ENCODE assay signal across 8 cellular contexts in the genomic region with DNA sequence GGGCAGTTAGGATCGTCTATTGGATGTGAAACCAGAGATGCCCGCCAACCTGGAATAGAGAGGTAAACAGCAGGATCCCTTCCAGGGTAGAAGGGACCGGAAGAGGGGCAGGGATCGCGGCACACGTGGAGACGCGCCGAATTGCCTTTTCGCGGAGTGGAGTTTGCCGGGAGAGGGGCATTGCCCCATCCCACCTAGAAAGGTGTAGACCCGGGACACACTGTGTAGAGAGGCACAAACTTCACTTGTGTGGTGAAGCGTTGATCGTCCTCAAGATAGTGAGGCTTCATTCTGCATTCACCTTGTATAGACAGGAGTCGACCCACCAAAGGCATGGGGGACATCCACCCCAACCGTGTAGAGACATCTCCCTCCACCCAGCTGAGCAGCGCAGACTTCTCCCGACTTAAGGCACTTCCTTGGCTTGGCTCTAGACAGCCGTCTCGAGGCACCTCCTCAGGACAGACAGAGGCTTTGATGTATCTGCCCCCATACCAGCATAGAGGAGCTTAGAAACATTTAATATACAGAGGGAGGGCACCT. TPM values are rescaled to one million over a fixed set of nuclear protein-coding genes. Genes with fewer than 3 reads are reported as not detected.
DNase-seq lines count a peak whose midpoint lies in the region; ATAC-seq and TF ChIP-seq lines count a peak whose summit lies in the region.

No MANE protein-coding gene starts in this region.

- H3K27me3 Mint-ChIP-seq in activated CD4-positive, alpha-beta T cell treated with anti-CD3 and anti-CD28 coated beads, Interleukin-2, amount 10 ng/mL, durations not matched to agents 7 days and 5 days = no peaks in the 10 kb centered on the region
- peaks cover 4% of the 10 kb centered on the region for H3K27me3 Mint-ChIP-seq in glutamatergic neuron (ENCODE audit: unreplicated experiment)

- H3K4me3 Mint-ChIP-seq in activated CD4-positive, alpha-beta T cell treated with anti-CD3 and anti-CD28 coated beads, Interleukin-2, amount 10 ng/mL, durations not matched to agents 7 days and 5 days = peak overlapping the region; percentile 93
- peak overlapping the region; percentile 90 for H3K4me3 Mint-ChIP-seq in glutamatergic neuron (ENCODE audit: unreplicated experiment)

- peaks cover 11% of the 10 kb centered on the region for H3K9me3 Mint-ChIP-seq in activated CD4-positive, alpha-beta T cell treated with anti-CD3 and anti-CD28 coated beads, Interleukin-2, amount 10 ng/mL, durations not matched to agents 7 days and 5 days
- peaks cover 3% of the 10 kb centered on the region for H3K9me3 Mint-ChIP-seq in glutamatergic neuron (ENCODE audit: unreplicated experiment)

- DNase-seq in activated naive CD4-positive, alpha-beta T cell treated with Interleukin-2 at 50 U/mL for 16 hours = peak; percentile 8
- no peak for DNase-seq in activated naive CD4-positive, alpha-beta T cell (lab: John Stamatoyannopoulos, UW)
- DNase-seq in activated CD4-positive, alpha-beta T cell treated with anti-CD3 and anti-CD28 coated beads, Interleukin-2, amount 10 ng/mL, durations not matched to agents 7 days and 5 days = peak; percentile 8
- DNase-seq in glutamatergic neuron (no peak), retinal pigment epithelial cell (ENCODE audit: low read depth) (no peak), NCI-H510A treated with DMSO at 0.1 percent for 48 hours (lab: John Stamatoyannopoulos, UW) (no peak), GM20000 (ENCODE audit: low spot score) (no peak)

- H3K4me3 ChIP-seq in retinal pigment epithelial cell (ENCODE audit: low read length) = peak overlapping the region; percentile 91

- TF ChIP-seq CTCF in glutamatergic neuron (IDR thresholded peaks at IDR 0.05; ENCODE audit: partially characterized antibody, unreplicated experiment) = no peak
- TF ChIP-seq CTCF in retinal pigment epithelial cell (conservative IDR thresholded peaks at IDR 0.05; ENCODE audit: low read depth, low read length) = no peak
- no peak for TF ChIP-seq CTCF in GM20000 (IDR thresholded peaks at IDR 0.05; ENCODE audit: extremely low read depth, missing control alignments)

- H3K27ac Mint-ChIP-seq in activated CD4-positive, alpha-beta T cell treated with anti-CD3 and anti-CD28 coated beads, Interleukin-2, amount 10 ng/mL, durations not matched to agents 7 days and 5 days = peak overlapping the region; percentile 97
- peak overlapping the region; percentile 43 for H3K27ac Mint-ChIP-seq in glutamatergic neuron (ENCODE audit: unreplicated experiment)

- POLR2A ChIA-PET in activated CD4-positive, alpha-beta T cell treated with anti-CD3 and anti-CD28 coated beads, Interleukin-2, amount 10 ng/mL, durations not matched to agents 7 days and 5 days (lab: Charles Lee) = no interaction called here

- peaks cover 36% of the 10 kb centered on the region for H3K4me1 Mint-ChIP-seq in activated CD4-positive, alpha-beta T cell treated with anti-CD3 and anti-CD28 coated beads, Interleukin-2, amount 10 ng/mL, durations not matched to agents 7 days and 5 days
- peaks cover 6% of the 10 kb centered on the region for H3K4me1 Mint-ChIP-seq in glutamatergic neuron (ENCODE audit: low read depth, unreplicated experiment)

- ATAC-seq in HG03097 (IDR thresholded peaks at IDR 0.05; ENCODE audit: low FRiP score, unreplicated experiment) = peak; percentile 31

- CTCF ChIA-PET in activated CD4-positive, alpha-beta T cell treated with anti-CD3 and anti-CD28 coated beads, Interleukin-2, amount 10 ng/mL, durations not matched to agents 7 days and 5 days (lab: Charles Lee) = interaction anchor here (1.6 kb wide), 1 partner anchor 11 kb away, joined by 4 read pairs; no protein-coding TSS in a partner anchor

- peaks cover 39% of the 10 kb centered on the region for H3K36me3 Mint-ChIP-seq in activated CD4-positive, alpha-beta T cell treated with anti-CD3 and anti-CD28 coated beads, Interleukin-2, amount 10 ng/mL, durations not matched to agents 7 days and 5 days (ENCODE audit: low read depth)
- no peaks in the 10 kb centered on the region for H3K36me3 Mint-ChIP-seq in glutamatergic neuron (ENCODE audit: unreplicated experiment)

RNA-seq across cellular contexts. Expression of a gene that starts 0.4 kb away (rescaled TPM):
- total RNA-seq in activated CD4-positive, alpha-beta T cell treated with anti-CD3 and anti-CD28 coated beads, Interleukin-2, amount 10 ng/mL, durations not matched to agents 7 days and 5 days = 10 to 100 TPM; 53.9 to 56.4 TPM
- 29.2 TPM for total RNA-seq in glutamatergic neuron (ENCODE audit: unreplicated experiment)

RNA-seq across cellular contexts. Expression of a gene that starts 34.4 kb away (rescaled TPM):
- total RNA-seq in activated CD4-positive, alpha-beta T cell treated with anti-CD3 and anti-CD28 coated beads, Interleukin-2, amount 10 ng/mL, durations not matched to agents 7 days and 5 days = under 1 TPM; 0.05 to 0.06 TPM
- 18.8 TPM for total RNA-seq in glutamatergic neuron (ENCODE audit: unreplicated experiment)

Comparison
In these comparisons a context has a peak if more than half of its experiments do, and no peak if none do; other contexts are left out.
1. DNase-seq: peak in activated naive CD4-positive, alpha-beta T cell treated with Interleukin-2 at 50 U/mL for 16 hours (single experiment) and activated CD4-positive, alpha-beta T cell treated with anti-CD3 and anti-CD28 coated beads, Interleukin-2, amount 10 ng/mL, durations not matched to agents 7 days and 5 days (single experiment); none in activated naive CD4-positive, alpha-beta T cell (0 of 4), glutamatergic neuron (single experiment), retinal pigment epithelial cell (single experiment), NCI-H510A treated with DMSO at 0.1 percent for 48 hours (single experiment) and GM20000 (single experiment).
2. RNA of a gene that starts 34.4 kb away (total RNA-seq): 18.8 TPM in glutamatergic neuron (single experiment); 0.05 to 0.06 TPM in activated CD4-positive, alpha-beta T cell treated with anti-CD3 and anti-CD28 coated beads, Interleukin-2, amount 10 ng/mL, durations not matched to agents 7 days and 5 days; every median in the first group is over 10 times any median in the second.